ENCODE assay signal across 1 cellular context in genomic region chr1:58660105-58660504, GRCh38.
TF ChIP-seq lines count a peak whose summit lies in the region.

No MANE protein-coding gene starts in this region.

TF ChIP-seq in HepG2, 621 proteins besides CTCF, POLR2A, EP300 and RAD21:
- TF ChIP-seq ZNF564 (CRISPR knock-in tag; IDR thresholded peaks at IDR 0.05) (no peak), KAT8 (CRISPR knock-in tag; IDR thresholded peaks at IDR 0.05) (no peak), NFIC (IDR thresholded peaks at IDR 0.05; ENCODE audit: low read length) (no peak), DR1 (CRISPR knock-in tag; IDR thresholded peaks at IDR 0.05) (no peak), FOXP4 (CRISPR knock-in tag; IDR thresholded peaks at IDR 0.05) (no peak), GMEB2 (CRISPR knock-in tag; IDR thresholded peaks at IDR 0.05; ENCODE audit: low read depth) (no peak), ZNF460 (CRISPR knock-in tag; IDR thresholded peaks at IDR 0.05; ENCODE audit: borderline replicate concordance) (no peak), KLF13 (CRISPR knock-in tag; IDR thresholded peaks at IDR 0.05) (no peak), ZNF256 (CRISPR knock-in tag; conservative IDR thresholded peaks at IDR 0.05) (no peak), ZNF629 (CRISPR knock-in tag; conservative IDR thresholded peaks at IDR 0.05) (no peak), MED8 (CRISPR knock-in tag; IDR thresholded peaks at IDR 0.05; ENCODE audit: insufficient replicate concordance) (no peak), RAD51 (IDR thresholded peaks at IDR 0.05; ENCODE audit: borderline replicate concordance) (no peak), JUNB (CRISPR knock-in tag; IDR thresholded peaks at IDR 0.05; ENCODE audit: borderline replicate concordance) (no peak), ZNF616 (CRISPR knock-in tag; IDR thresholded peaks at IDR 0.05; ENCODE audit: low read depth) (no peak)
- TF ChIP-seq, protein P1, sequence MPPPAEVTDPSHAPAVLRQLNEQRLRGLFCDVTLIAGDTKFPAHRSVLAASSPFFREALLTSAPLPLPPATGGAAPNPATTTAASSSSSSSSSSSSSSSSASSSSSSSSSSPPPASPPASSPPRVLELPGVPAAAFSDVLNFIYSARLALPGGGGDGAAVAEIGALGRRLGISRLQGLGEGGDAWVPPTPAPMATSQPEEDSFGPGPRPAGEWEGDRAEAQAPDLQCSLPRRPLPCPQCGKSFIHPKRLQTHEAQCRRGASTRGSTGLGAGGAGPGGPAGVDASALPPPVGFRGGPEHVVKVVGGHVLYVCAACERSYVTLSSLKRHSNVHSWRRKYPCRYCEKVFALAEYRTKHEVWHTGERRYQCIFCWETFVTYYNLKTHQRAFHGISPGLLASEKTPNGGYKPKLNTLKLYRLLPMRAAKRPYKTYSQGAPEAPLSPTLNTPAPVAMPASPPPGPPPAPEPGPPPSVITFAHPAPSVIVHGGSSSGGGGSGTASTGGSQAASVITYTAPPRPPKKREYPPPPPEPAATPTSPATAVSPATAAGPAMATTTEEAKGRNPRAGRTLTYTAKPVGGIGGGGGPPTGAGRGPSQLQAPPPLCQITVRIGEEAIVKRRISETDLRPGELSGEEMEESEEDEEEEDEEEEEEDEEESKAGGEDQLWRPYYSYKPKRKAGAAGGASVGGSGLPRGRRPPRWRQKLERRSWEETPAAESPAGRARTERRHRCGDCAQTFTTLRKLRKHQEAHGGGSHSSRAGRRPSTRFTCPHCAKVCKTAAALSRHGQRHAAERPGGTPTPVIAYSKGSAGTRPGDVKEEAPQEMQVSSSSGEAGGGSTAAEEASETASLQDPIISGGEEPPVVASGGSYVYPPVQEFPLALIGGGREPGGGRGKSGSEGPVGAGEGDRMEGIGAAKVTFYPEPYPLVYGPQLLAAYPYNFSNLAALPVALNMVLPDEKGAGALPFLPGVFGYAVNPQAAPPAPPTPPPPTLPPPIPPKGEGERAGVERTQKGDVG (CRISPR knock-in tag; IDR thresholded peaks at IDR 0.05; ENCODE audit: borderline replicate concordance): no peak
